15 cellular contexts compared by ENCODE assay signal in the genomic region with DNA sequence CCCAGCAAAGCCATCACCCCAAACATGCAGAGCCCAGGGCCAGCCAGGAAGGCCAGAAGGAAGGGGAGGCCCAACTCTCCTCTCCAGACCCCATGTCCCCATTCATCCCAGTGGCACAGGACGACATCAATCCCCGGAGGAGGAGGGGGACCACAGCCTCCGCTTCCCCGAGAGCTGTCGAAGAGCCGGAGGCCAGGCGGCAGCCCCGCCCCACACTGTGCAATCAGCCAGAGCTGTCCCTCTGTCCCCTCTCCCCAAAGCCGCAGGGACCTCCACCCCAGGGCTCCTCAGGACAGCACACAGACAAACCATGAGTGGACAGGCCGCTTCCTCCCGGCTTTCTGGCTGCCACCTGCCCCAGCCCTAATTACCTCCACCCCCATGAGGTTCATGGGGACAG.
"Had no signal": no experiment of that assay in that cellular context is flagged by ENCODE, and none has a peak within 500 bp of the region (broad histone marks: within the 10 kb centered on the region; RNA-seq: fewer than 3 reads in every experiment).

No MANE protein-coding gene starts in this region.

- H3K4me3 Mint-ChIP-seq: activated naive CD4-positive, alpha-beta T cell treated with anti-CD3 and anti-CD28 coated beads for 36 hours; memory B cell; natural killer cell treated with Interleukin-12 subunit alpha and Interleukin-12 subunit beta and Interleukin-15 and Interleukin-18, amount 100 ng/mL, for 72 hours had no signal

- H3K9me3 ChIP-seq: breast epithelium, heart right ventricle, left ventricle myocardium inferior, sigmoid colon, SK-N-SH had no signal

- H3K9ac ChIP-seq: SK-N-SH had no signal

- H3K27me3 ChIP-seq: breast epithelium, heart right ventricle, sigmoid colon had no signal

- ATAC-seq: natural killer cell treated with Interleukin-12 subunit alpha and Interleukin-12 subunit beta and Interleukin-15 and Interleukin-18, amount 100 ng/mL, for 72 hours; stimulated activated naive CD8-positive, alpha-beta T cell treated with anti-CD3 and anti-CD28 coated beads, Interleukin-15, Interleukin-2, amounts not matched to agents 100 U/mL and 50 U/mL, for 24 hours had no signal

- H3K27ac Mint-ChIP-seq: activated naive CD4-positive, alpha-beta T cell treated with anti-CD3 and anti-CD28 coated beads for 36 hours; memory B cell had no signal

- DNase-seq: activated CD4-positive, alpha-beta T cell treated with anti-CD3 and anti-CD28 coated beads, Interleukin-2, amount 50 U/mL, for 1 hour; activated naive CD4-positive, alpha-beta T cell treated with anti-CD3 and anti-CD28 coated beads for 36 hours; amniotic stem cell; foreskin melanocyte; heart right ventricle; islet precursor cell; left ventricle myocardium inferior; sigmoid colon; SK-N-SH; stimulated activated CD4-positive, alpha-beta T cell treated with anti-CD3 and anti-CD28 coated beads, Interleukin-12 subunit alpha, Interleukin-12 subunit beta, amount 100 ng/mL, for 4 hours; stimulated activated naive CD8-positive, alpha-beta T cell treated with anti-CD3 and anti-CD28 coated beads, Interleukin-15, Interleukin-2, amounts not matched to agents 100 U/mL and 50 U/mL, for 24 hours; T-helper 2 cell had no signal

- H3K9me3 Mint-ChIP-seq: activated naive CD4-positive, alpha-beta T cell treated with anti-CD3 and anti-CD28 coated beads for 36 hours; memory B cell; natural killer cell treated with Interleukin-12 subunit alpha and Interleukin-12 subunit beta and Interleukin-15 and Interleukin-18, amount 100 ng/mL, for 72 hours had no signal

- H3K27me3 Mint-ChIP-seq: memory B cell; natural killer cell treated with Interleukin-12 subunit alpha and Interleukin-12 subunit beta and Interleukin-15 and Interleukin-18, amount 100 ng/mL, for 72 hours had no signal

- H3K4me3 ChIP-seq: breast epithelium, heart right ventricle, left ventricle myocardium inferior, sigmoid colon had no signal

- H3K36me3 ChIP-seq: breast epithelium had no signal
